In genomic region chr16:592518-593306, GRCh38 we compare ENCODE assay signal across 8 cellular contexts. TPM values are rescaled to one million over a fixed set of nuclear protein-coding genes. Genes with fewer than 3 reads are reported as not detected.
DNase-seq lines count a peak whose midpoint lies in the region; ATAC-seq, FAIRE-seq and TF ChIP-seq lines count a peak whose summit lies in the region.

No MANE protein-coding gene starts in this region.

- ATAC-seq in GM18867 (IDR thresholded peaks at IDR 0.05; ENCODE audit: unreplicated experiment) = no peak
- no peak for ATAC-seq in stimulated activated naive CD8-positive, alpha-beta T cell treated with anti-CD3 and anti-CD28 coated beads, Interleukin-15, Interleukin-2, amounts not matched to agents 100 U/mL and 50 U/mL, for 24 hours

- DNase-seq in GF-D8 (lab: John Stamatoyannopoulos, UW) = peak; percentile 98
- peak; percentile 88 for DNase-seq in NCI-H2196 treated with DMSO at 0.1 percent for 48 hours (lab: John Stamatoyannopoulos, UW; ENCODE audit: unreplicated experiment)
- peak; percentile 89 for DNase-seq in prostate gland (ENCODE audit: low spot score)
- no peak for DNase-seq in activated effector memory CD4-positive, alpha-beta T cell treated with Interleukin-2 at 50 U/mL for 16 hours
- no peak for DNase-seq in HTR-8/SVneo (ENCODE audit: insufficient read length, low spot score)
- no peak for DNase-seq in stimulated activated naive CD8-positive, alpha-beta T cell treated with anti-CD3 and anti-CD28 coated beads, Interleukin-15, Interleukin-2, amounts not matched to agents 100 U/mL and 50 U/mL, for 24 hours

- intact Hi-C loops in prostate gland (cut with DNase I) = no loop called here

- WGBS in prostate gland = 40% methylated on average over 24 of the region's 24 CpGs

- H3K9me3 ChIP-seq in duodenal mucosa (ENCODE audit: control insufficient read depth in 1 of 2, low read length in 2 of 2) (no peaks in the 10 kb centered on the region), prostate gland (no peaks in the 10 kb centered on the region)

- peak in 3 of 4 experiments; percentile 20 to 69 (median 62) for TF ChIP-seq CTCF in prostate gland (IDR thresholded peaks at IDR 0.05)

- peak overlapping the region; percentile 70 to 92 for H3K9ac ChIP-seq in duodenal mucosa (ENCODE audit: low read depth in 1 of 2, low read length in 2 of 2)

- H3K27me3 ChIP-seq in duodenal mucosa (ENCODE audit: control insufficient read depth in 1 of 2, insufficient read depth in 2 of 2, low read length in 2 of 2) (no peaks in the 10 kb centered on the region), prostate gland (replicated peaks; ENCODE audit: insufficient read depth) (no peaks in the 10 kb centered on the region)

- peak overlapping the region; percentile 15 to 41 for H3K4me3 ChIP-seq in duodenal mucosa (ENCODE audit: low read depth in 1 of 2, low read length in 2 of 2)
- peak overlapping the region in 1 of 2 donors; percentile 14 for H3K4me3 ChIP-seq in prostate gland

- TF ChIP-seq POLR2A in prostate gland (IDR thresholded peaks at IDR 0.05) = peak; percentile 56

- H3K27ac ChIP-seq in duodenal mucosa (ENCODE audit: low read depth, low read length) (peak overlapping the region; percentile 92), prostate gland (peak overlapping the region; percentile 87 to 89)

- no peak for FAIRE-seq in HTR-8/SVneo (lab: Jason Lieb, UNC)

- peaks cover 53 to 58% of the 10 kb centered on the region in 2 donors for H3K4me1 ChIP-seq in duodenal mucosa (ENCODE audit: control insufficient read depth in 1 of 2, insufficient read depth in 2 of 2, low read length in 2 of 2)
- H3K4me1 ChIP-seq in prostate gland (replicated peaks) = peaks cover 16% of the 10 kb centered on the region

- peaks cover 0 to 16% of the 10 kb centered on the region in 2 donors for H3K36me3 ChIP-seq in duodenal mucosa (ENCODE audit: control insufficient read depth in 1 of 2, insufficient read depth in 2 of 2, low read length in 2 of 2)
- peaks cover 0 to 4% of the 10 kb centered on the region in 2 donors for H3K36me3 ChIP-seq in prostate gland

RNA-seq across cellular contexts. Expression of gene RAB40C, which starts 2.8 kb away (rescaled TPM):
- total RNA-seq in prostate gland = 10 to 100 TPM; 41.8 to 68.0 TPM

RNA-seq across cellular contexts. Expression of gene PIGQ, which starts 22.9 kb away (rescaled TPM):
- total RNA-seq in prostate gland = 10 to 100 TPM; 70.1 to 85.8 TPM

RNA-seq across cellular contexts. Expression of gene NHLRC4, which starts 25.9 kb away (rescaled TPM):
- total RNA-seq in prostate gland = 1 to 10 TPM; 2.9 to 6.2 TPM

RNA-seq across cellular contexts. Expression of gene PRR35, which starts 32.5 kb away (rescaled TPM):
- 1 to 10 TPM in 1 of 2 donors, not detected in 1; 5.1 TPM for total RNA-seq in prostate gland

RNA-seq across cellular contexts. Expression of gene WFIKKN1, which starts 38.1 kb away (rescaled TPM):
- 1 to 10 TPM; 1.5 to 1.9 TPM for total RNA-seq in prostate gland

Comparison
In these comparisons a context has a peak if more than half of its experiments do, and no peak if none do; other contexts are left out.
1. DNase-seq: peak in GF-D8 (single experiment), NCI-H2196 treated with DMSO at 0.1 percent for 48 hours (single experiment) and prostate gland (single experiment); none in activated effector memory CD4-positive, alpha-beta T cell treated with Interleukin-2 at 50 U/mL for 16 hours (single experiment), HTR-8/SVneo (single experiment) and stimulated activated naive CD8-positive, alpha-beta T cell treated with anti-CD3 and anti-CD28 coated beads, Interleukin-15, Interleukin-2, amounts not matched to agents 100 U/mL and 50 U/mL, for 24 hours (single experiment).